Comparison of ENCODE assay signal across 24 cellular contexts in genomic region chr11:79255965-79256364, GRCh38.
DNase-seq lines count a peak whose midpoint lies in the region; ATAC-seq and TF ChIP-seq lines count a peak whose summit lies in the region.
"Had no signal": no experiment of that assay in that cellular context is flagged by ENCODE, and none has a peak within 500 bp of the region (broad histone marks: within the 10 kb centered on the region; RNA-seq: fewer than 3 reads in every experiment).

No MANE protein-coding gene starts in this region.

- TF ChIP-seq CTCF in SK-N-SH (IDR thresholded peaks at IDR 0.05): no peak
- TF ChIP-seq CTCF in WTC11 (IDR thresholded peaks at IDR 0.05): no peak

- 0 out of 2 replicates have a peak, but pooled peaks cover 3% of the 10 kb centered on the region for H3K9me3 Mint-ChIP-seq in WTC11

- no peaks in the 10 kb centered on the region for H3K79me2 ChIP-seq in SK-N-SH (ENCODE audit: insufficient read depth)

- no peaks in the 10 kb centered on the region for H3K4me1 ChIP-seq in SK-N-SH (ENCODE audit: control insufficient read depth in 1 of 2, insufficient read depth in 2 of 2, low read depth in 1 of 2, low read length in 1 of 2)
- H3K4me1 ChIP-seq: A549, BE2C had no signal

- no peaks in the 10 kb centered on the region for H3K36me3 ChIP-seq in SK-N-SH (replicated peaks in 1 of 2; ENCODE audit: control insufficient read depth in 1 of 2, insufficient read depth in 2 of 2, low read length in 1 of 2)
- H3K36me3 ChIP-seq: BE2C, BLaER1 had no signal

- H3K27ac ChIP-seq in SK-N-SH (ENCODE audit: low read depth in 2 of 2, low read length in 1 of 2): no peak overlapping the region
- H3K27ac ChIP-seq: 22Rv1, A549, BLaER1 had no signal

- peaks cover 3% of the 10 kb centered on the region for H3F3A ChIP-seq in SK-N-SH (replicated peaks; ENCODE audit: insufficient read depth)

- no peaks in the 10 kb centered on the region for H3K27me3 Mint-ChIP-seq in WTC11 (ENCODE audit: low read depth)
- H3K27me3 Mint-ChIP-seq: CD4-positive, alpha-beta memory T cell; CD4-positive, CD25-positive, alpha-beta regulatory T cell had no signal

- peaks cover 3% of the 10 kb centered on the region; the same call in 1 of the 2 replicates for H3K4me1 Mint-ChIP-seq in WTC11
- H3K4me1 Mint-ChIP-seq: CD14-positive monocyte; CD4-positive, alpha-beta memory T cell; CD4-positive, CD25-positive, alpha-beta regulatory T cell; CD8-positive, alpha-beta memory T cell had no signal

- H3K4me3 ChIP-seq in SK-N-SH (ENCODE audit: low read depth in 2 of 2, low read length in 1 of 2): no peak overlapping the region
- H3K4me3 ChIP-seq: A549, BLaER1, GM12878 had no signal

- no peak overlapping the region for H2AFZ ChIP-seq in SK-N-SH (ENCODE audit: low read depth)

- CTCF ChIA-PET in SK-N-SH (lab: Yijun Ruan, JAX): interaction anchor here (0.6 to 1.6 kb wide), 2 partner anchors 13 to 192 kb away, joined by 3 read pairs; no protein-coding TSS in a partner anchor
- CTCF ChIA-PET in WTC11 (lab: Charles Lee): no interaction called here

- POLR2A ChIA-PET in SK-N-SH (lab: Yijun Ruan, JAX): no interaction called here
- POLR2A ChIA-PET in WTC11 (lab: Charles Lee): no interaction called here

- 95% methylated on average over 3 of the region's 3 CpGs for WGBS in SK-N-SH (ENCODE audit: low lambda C conversion rate)

- DNase-seq in SK-N-SH: no peak
- DNase-seq in WTC11 (ENCODE audit: low spot score): no peak
- DNase-seq in SW480 (ENCODE audit: low spot score): no peak
- DNase-seq in iPS-NIHi7 (ENCODE audit: extremely low spot score): no peak
- DNase-seq: BE2C; C1 segment of cervical spinal cord; CD4-positive, alpha-beta memory T cell; CD4-positive, CD25-positive, alpha-beta regulatory T cell; CD8-positive, alpha-beta memory T cell; COR-L47; DMS 273 treated with DMSO at 0.1 percent for 48 hours; DMS153; DMS53; DMS79; DND-41; EL; GDM1 had no signal

- H3K9ac ChIP-seq in SK-N-SH: no peak overlapping the region
- H3K9ac ChIP-seq: BLaER1 had no signal

- H4K20me1 ChIP-seq in SK-N-SH (ENCODE audit: insufficient read depth): no peaks in the 10 kb centered on the region
- H4K20me1 ChIP-seq: BLaER1 had no signal

- H3K27ac Mint-ChIP-seq in WTC11: no peak overlapping the region
- H3K27ac Mint-ChIP-seq: CD14-positive monocyte; CD4-positive, alpha-beta memory T cell; CD4-positive, CD25-positive, alpha-beta regulatory T cell; CD8-positive, alpha-beta memory T cell had no signal

- no peaks in the 10 kb centered on the region for H3K27me3 ChIP-seq in SK-N-SH (ENCODE audit: insufficient read depth)
- H3K27me3 ChIP-seq: BE2C, BLaER1 had no signal

- H3K36me3 Mint-ChIP-seq in WTC11: no peaks in the 10 kb centered on the region
- H3K36me3 Mint-ChIP-seq: CD14-positive monocyte; CD4-positive, alpha-beta memory T cell; CD4-positive, CD25-positive, alpha-beta regulatory T cell; CD8-positive, alpha-beta memory T cell had no signal

- no peaks in the 10 kb centered on the region for H3K9me2 ChIP-seq in SK-N-SH

- H3K9me3 ChIP-seq in SK-N-SH: no peaks in the 10 kb centered on the region
- H3K9me3 ChIP-seq: A549, BE2C, BLaER1 had no signal

- TF ChIP-seq EP300 in SK-N-SH (IDR thresholded peaks at IDR 0.05; ENCODE audit: borderline replicate concordance in 1 of 2, low read depth in 1 of 2, low read length in 1 of 2): no peak
- TF ChIP-seq EP300 in Ishikawa (IDR thresholded peaks at IDR 0.05; ENCODE audit: borderline replicate concordance): no peak

- ATAC-seq in SK-N-SH treated with all-trans-retinoic acid at 6 μM for 48 hours: no peak
- ATAC-seq in WTC11: peak; percentile 36; the same call in 1 of the 2 replicates
- ATAC-seq: A549, GM12878 had no signal

- no peak overlapping the region for H3K4me2 ChIP-seq in SK-N-SH
- H3K4me2 ChIP-seq: A549, BLaER1 had no signal

- TF ChIP-seq RAD21 in SK-N-SH (IDR thresholded peaks at IDR 0.05; ENCODE audit: low read length) (no peak), Ishikawa (IDR thresholded peaks at IDR 0.05; ENCODE audit: low read depth) (no peak)

- no peak overlapping the region for H3K4me3 Mint-ChIP-seq in WTC11
- H3K4me3 Mint-ChIP-seq: CD14-positive monocyte; CD4-positive, alpha-beta memory T cell; CD4-positive, CD25-positive, alpha-beta regulatory T cell; CD8-positive, alpha-beta memory T cell had no signal

TF ChIP-seq in SK-N-SH treated with all-trans-retinoic acid at 6 μM for 48 hours, 23 proteins besides CTCF, POLR2A, EP300 and RAD21 (continues in another document):
- TF ChIP-seq ISL1 (CRISPR knock-in tag; IDR thresholded peaks at IDR 0.05): no peak
- no peak for TF ChIP-seq TSHZ2 (CRISPR knock-in tag; IDR thresholded peaks at IDR 0.05)
- no peak for TF ChIP-seq PPARA (CRISPR knock-in tag; IDR thresholded peaks at IDR 0.05; ENCODE audit: borderline replicate concordance)

TF ChIP-seq in Ishikawa, 13 proteins besides CTCF, POLR2A, EP300 and RAD21:
- TF ChIP-seq TCF12 (IDR thresholded peaks at IDR 0.05; ENCODE audit: low read depth) (no peak), CREB1 (IDR thresholded peaks at IDR 0.05; ENCODE audit: low read depth) (no peak), TAF1 (IDR thresholded peaks at IDR 0.05; ENCODE audit: low read depth) (no peak), REST (IDR thresholded peaks at IDR 0.05; ENCODE audit: low read depth) (peak; percentile 35; the same call in 1 of the 2 replicates), EGR1 (IDR thresholded peaks at IDR 0.05) (no peak), TEAD4 (IDR thresholded peaks at IDR 0.05) (no peak)

TF ChIP-seq in WTC11, 78 proteins besides CTCF, POLR2A, EP300 and RAD21 (continues in another document):
- no peak for TF ChIP-seq MXD4 (CRISPR knock-in tag; IDR thresholded peaks at IDR 0.05; ENCODE audit: borderline replicate concordance)
- no peak for TF ChIP-seq E2F1 (CRISPR knock-in tag; IDR thresholded peaks at IDR 0.05)
- no peak for TF ChIP-seq ZNF232 (CRISPR knock-in tag; IDR thresholded peaks at IDR 0.05)
- no peak for TF ChIP-seq TEAD1 (CRISPR knock-in tag; IDR thresholded peaks at IDR 0.05)
- no peak for TF ChIP-seq JAZF1 (CRISPR knock-in tag; IDR thresholded peaks at IDR 0.05)
- TF ChIP-seq ZNF317 (CRISPR knock-in tag; IDR thresholded peaks at IDR 0.05; ENCODE audit: borderline replicate concordance, low read depth): no peak
- TF ChIP-seq ZMAT4 (CRISPR knock-in tag; IDR thresholded peaks at IDR 0.05): no peak
- TF ChIP-seq FOXP4 (CRISPR knock-in tag; IDR thresholded peaks at IDR 0.05): no peak
- TF ChIP-seq ATF6 (CRISPR knock-in tag; IDR thresholded peaks at IDR 0.05): no peak
- TF ChIP-seq ZNF396 (CRISPR knock-in tag; IDR thresholded peaks at IDR 0.05; ENCODE audit: borderline replicate concordance): no peak
- no peak for TF ChIP-seq ATF2 (CRISPR knock-in tag; IDR thresholded peaks at IDR 0.05; ENCODE audit: borderline replicate concordance, low read depth)
